Comparison of ENCODE assay signal across 8 cellular contexts in genomic region chr22:35649026-35649553, GRCh38. TPM values are rescaled to one million over a fixed set of nuclear protein-coding genes. Genes with fewer than 3 reads are reported as not detected.
DNase-seq lines count a peak whose midpoint lies in the region; ATAC-seq and TF ChIP-seq lines count a peak whose summit lies in the region.
"Had no signal": no experiment of that assay in that cellular context is flagged by ENCODE, and none has a peak within 500 bp of the region (broad histone marks: within the 10 kb centered on the region; RNA-seq: fewer than 3 reads in every experiment).

No MANE protein-coding gene starts in this region.

- H3K4me3 ChIP-seq in HL-60 (replicated peaks; ENCODE audit: insufficient read depth, low read length) (peak overlapping the region; percentile 51), kidney epithelial cell (ENCODE audit: low read depth, low read length) (peak overlapping the region; percentile 51), suprapubic skin (peak overlapping the region; percentile 70)

- H3K4me1 Mint-ChIP-seq in activated naive CD8-positive, alpha-beta T cell (ENCODE audit: low read depth): peaks cover 58% of the 10 kb centered on the region

- no peak for TF ChIP-seq EP300 in suprapubic skin (IDR thresholded peaks at IDR 0.05)

- H3K27me3 ChIP-seq in HL-60 (ENCODE audit: insufficient read depth, poor library complexity, severe bottlenecking) (no peaks in the 10 kb centered on the region), kidney epithelial cell (ENCODE audit: control insufficient read depth, insufficient read depth, low read length) (no peaks in the 10 kb centered on the region), suprapubic skin (no peaks in the 10 kb centered on the region)

- H3K27ac ChIP-seq in HL-60 (replicated peaks): peak overlapping the region; percentile 76
- H3K27ac ChIP-seq in suprapubic skin: peak overlapping the region; percentile 91

- no peak for TF ChIP-seq POLR2A in suprapubic skin (IDR thresholded peaks at IDR 0.05)

- DNase-seq in HL-60 (ENCODE audit: low read depth in 1 of 2, low spot score in 1 of 2) (no peak), kidney epithelial cell (ENCODE audit: low read depth) (no peak), suprapubic skin (ENCODE audit: low spot score in 2 of 2) (no peak), dermis blood vessel endothelial cell (no peak), superior temporal gyrus (ENCODE audit: extremely low spot score) (no peak)

- TF ChIP-seq CTCF in HL-60 (IDR thresholded peaks at IDR 0.05; ENCODE audit: insufficient read depth, low read length) (no peak), kidney epithelial cell (IDR thresholded peaks at IDR 0.05; ENCODE audit: insufficient read depth, low read length, poor library complexity, severe bottlenecking) (no peak), suprapubic skin (IDR thresholded peaks at IDR 0.05) (no peak)

- no peak for ATAC-seq in GM21723 (IDR thresholded peaks at IDR 0.05; ENCODE audit: unreplicated experiment)
- ATAC-seq: HCT116 had no signal

- H3K27me3 Mint-ChIP-seq in activated naive CD8-positive, alpha-beta T cell: no peaks in the 10 kb centered on the region

- 47% methylated on average over 7 of the region's 7 CpGs for WGBS in suprapubic skin

- H3K27ac Mint-ChIP-seq in activated naive CD8-positive, alpha-beta T cell: peak overlapping the region; percentile 100

- H3K9me3 ChIP-seq in suprapubic skin: no peaks in the 10 kb centered on the region

- H3K4me3 Mint-ChIP-seq in activated naive CD8-positive, alpha-beta T cell: peak overlapping the region; percentile 100

- H3K36me3 Mint-ChIP-seq in activated naive CD8-positive, alpha-beta T cell: peaks cover 11% of the 10 kb centered on the region

- no peaks in the 10 kb centered on the region for H3K9me3 Mint-ChIP-seq in activated naive CD8-positive, alpha-beta T cell (ENCODE audit: low read depth)

- H3K4me1 ChIP-seq in suprapubic skin: peaks cover 26% of the 10 kb centered on the region

- H3K36me3 ChIP-seq in kidney epithelial cell (ENCODE audit: control insufficient read depth, insufficient read depth, low read length): no peaks in the 10 kb centered on the region
- no peaks in the 10 kb centered on the region for H3K36me3 ChIP-seq in suprapubic skin

RNA-seq across cellular contexts. Expression of gene APOL6, which starts 0.8 kb away (rescaled TPM):
- 19.1 and 20.9 TPM in 2 replicates for total RNA-seq in kidney epithelial cell
- total RNA-seq in suprapubic skin: 1 to 10 TPM; 3.1 to 8.3 (median 5.1) TPM
- 12.1 and 14.6 TPM in 2 replicates for total RNA-seq in dermis blood vessel endothelial cell

RNA-seq across cellular contexts. Expression of gene MB, which starts 32.0 kb away (rescaled TPM):
- total RNA-seq in kidney epithelial cell: not detected in 2 replicates
- 10 to 100 TPM in 1 of 4 donors, 1 to 10 TPM in 3; 4.3 to 17.8 (median 9.1) TPM for total RNA-seq in suprapubic skin
- not detected in 2 replicates for total RNA-seq in dermis blood vessel endothelial cell
